20 cellular contexts compared by ENCODE assay signal in genomic region chr6:90431521-90432407, GRCh38.
"Had no signal": no experiment of that assay in that cellular context is flagged by ENCODE, and none has a peak within 500 bp of the region (broad histone marks: within the 10 kb centered on the region; RNA-seq: fewer than 3 reads in every experiment).

No MANE protein-coding gene starts in this region.

- H3K4me3 ChIP-seq: colonic mucosa, left ventricle myocardium inferior, lower lobe of right lung, prostate gland, skin epidermis, stomach had no signal

- H3K9me3 ChIP-seq: prostate gland had no signal

- H3K79me2 ChIP-seq: parathyroid adenoma had no signal

- H3K9ac ChIP-seq: parathyroid adenoma had no signal

- H2AFZ ChIP-seq: parathyroid adenoma had no signal

- H3K36me3 ChIP-seq: colonic mucosa, left ventricle myocardium inferior, lower lobe of right lung, prostate gland, stomach had no signal

- DNase-seq: cerebellar nuclear complex; colonic mucosa; dermis blood vessel endothelial cell; erythroblast; foreskin melanocyte; head of caudate nucleus; hippocampal formation; left ventricle myocardium inferior; lower lobe of right lung; mesenchymal stem cell; midbrain; naive B cell; stimulated activated CD4-positive, alpha-beta T cell treated with anti-CD3 and anti-CD28 coated beads, Interleukin-2, amount 100 ng/mL, for 24 hours; stimulated activated CD4-positive, alpha-beta T cell treated with anti-CD3 and anti-CD28 coated beads, Interleukin-4, amount 100 ng/mL, for 4 hours; stimulated activated naive CD4-positive, alpha-beta T cell; stomach; substantia nigra had no signal

- H3K27me3 ChIP-seq: colonic mucosa, stomach had no signal

- H3K27ac ChIP-seq: colonic mucosa, left ventricle myocardium inferior, lower lobe of right lung, parathyroid adenoma, prostate gland, skin epidermis, stomach had no signal

- H3K4me1 ChIP-seq: colonic mucosa, lower lobe of right lung, parathyroid adenoma, prostate gland, stomach had no signal
